In genomic region chr17:41539979-41540701, GRCh38 we compare ENCODE assay signal across 16 cellular contexts. TPM values are rescaled to one million over a fixed set of nuclear protein-coding genes. Genes with fewer than 3 reads are reported as not detected.
DNase-seq lines count a peak whose midpoint lies in the region; ATAC-seq and TF ChIP-seq lines count a peak whose summit lies in the region.
"Had no signal": no experiment of that assay in that cellular context is flagged by ENCODE, and none has a peak within 500 bp of the region (broad histone marks: within the 10 kb centered on the region; RNA-seq: fewer than 3 reads in every experiment).

No MANE protein-coding gene starts in this region.

- H3K36me3 Mint-ChIP-seq in natural killer cell treated with Interleukin-12 subunit alpha and Interleukin-12 subunit beta and Interleukin-15 and Interleukin-18, amount 100 ng/mL, for 72 hours = no peaks in the 10 kb centered on the region
- H3K36me3 Mint-ChIP-seq in natural killer cell = no peaks in the 10 kb centered on the region
- H3K36me3 Mint-ChIP-seq: memory B cell had no signal

- H3K4me3 ChIP-seq in aorta (ENCODE audit: low read length in 2 of 2) = no peak overlapping the region
- H3K4me3 ChIP-seq: BLaER1, MG63, psoas muscle had no signal

- no peaks in the 10 kb centered on the region for H3K4me1 ChIP-seq in aorta (ENCODE audit: control insufficient read depth in 1 of 2, insufficient read depth in 2 of 2, low read length in 2 of 2)
- H3K4me1 ChIP-seq: BLaER1, psoas muscle had no signal

- WGBS in aorta, 2 donors = 83 to 84% methylated on average over 7 of the region's 7 CpGs

- intact Hi-C loops in natural killer cell (cut with micrococcal nuclease) = no loop called here
- intact Hi-C loops in aorta (cut with DNase I) = loop anchor here (5.0 to 10.0 kb wide), 2 partner anchors 723 to 735 kb away; no protein-coding TSS in a partner anchor

- H3K27ac Mint-ChIP-seq in natural killer cell treated with Interleukin-12 subunit alpha and Interleukin-12 subunit beta and Interleukin-15 and Interleukin-18, amount 100 ng/mL, for 72 hours = no peak overlapping the region
- H3K27ac Mint-ChIP-seq in natural killer cell = no peak overlapping the region
- H3K27ac Mint-ChIP-seq: memory B cell had no signal

- H3K36me3 ChIP-seq in aorta (ENCODE audit: control insufficient read depth in 1 of 2, insufficient read depth in 2 of 2, low read length in 1 of 2) = no peaks in the 10 kb centered on the region
- H3K36me3 ChIP-seq: BLaER1, MG63 had no signal

- ATAC-seq in natural killer cell treated with Interleukin-12 subunit alpha and Interleukin-12 subunit beta and Interleukin-15 and Interleukin-18, amount 100 ng/mL, for 72 hours = no peak
- ATAC-seq in natural killer cell = no peak
- no peak for ATAC-seq in aorta (ENCODE audit: low FRiP score)
- ATAC-seq in GM21717 (IDR thresholded peaks at IDR 0.05; ENCODE audit: unreplicated experiment) = no peak
- ATAC-seq: psoas muscle had no signal

- H3K9me3 Mint-ChIP-seq in natural killer cell treated with Interleukin-12 subunit alpha and Interleukin-12 subunit beta and Interleukin-15 and Interleukin-18, amount 100 ng/mL, for 72 hours = no peaks in the 10 kb centered on the region
- no peaks in the 10 kb centered on the region for H3K9me3 Mint-ChIP-seq in natural killer cell
- H3K9me3 Mint-ChIP-seq: memory B cell had no signal

- DNase-seq in natural killer cell treated with Interleukin-12 subunit alpha and Interleukin-12 subunit beta and Interleukin-15 and Interleukin-18, amount 100 ng/mL, for 72 hours (ENCODE audit: low spot score) = peak; percentile 42
- DNase-seq in natural killer cell (no peak), RWPE1 (ENCODE audit: low spot score) (no peak), aorta (peak; percentile 30 to 33), germinal center (ENCODE audit: low spot score) (no peak)
- DNase-seq: activated CD4-positive, alpha-beta T cell treated with anti-CD3 and anti-CD28 coated beads, Interleukin-2, amount 50 U/mL, for 4 hours; caudate nucleus; psoas muscle; stimulated activated CD4-positive, alpha-beta T cell treated with anti-CD3 and anti-CD28 coated beads, Interleukin-4, amount 100 ng/mL, for 1 hour; stimulated activated naive CD4-positive, alpha-beta T cell treated with Interleukin-2 at 50 U/mL for 16 hours; T-helper 1 cell had no signal

- TF ChIP-seq CTCF in natural killer cell (IDR thresholded peaks at IDR 0.05) (no peak), RWPE1 (conservative IDR thresholded peaks at IDR 0.05; ENCODE audit: low read depth) (no peak)

- no peak overlapping the region for H3K4me3 Mint-ChIP-seq in natural killer cell treated with Interleukin-12 subunit alpha and Interleukin-12 subunit beta and Interleukin-15 and Interleukin-18, amount 100 ng/mL, for 72 hours
- no peak overlapping the region for H3K4me3 Mint-ChIP-seq in natural killer cell
- H3K4me3 Mint-ChIP-seq: memory B cell had no signal

- H3K9me3 ChIP-seq in aorta (ENCODE audit: control insufficient read depth, low read length) = no peaks in the 10 kb centered on the region
- H3K9me3 ChIP-seq: BLaER1, MG63, psoas muscle had no signal

- H3K27me3 Mint-ChIP-seq in natural killer cell treated with Interleukin-12 subunit alpha and Interleukin-12 subunit beta and Interleukin-15 and Interleukin-18, amount 100 ng/mL, for 72 hours = peaks cover 0 to 16% of the 10 kb centered on the region in 2 donors
- peaks cover 17 to 30% of the 10 kb centered on the region in 2 donors for H3K27me3 Mint-ChIP-seq in natural killer cell (ENCODE audit: low read depth in 2 of 2)

- POLR2A ChIA-PET in RWPE1 (lab: Yijun Ruan, JAX; ENCODE audit: low non-redundant PET) = no interaction called here

- CTCF ChIA-PET in RWPE1 (lab: Yijun Ruan, JAX) = interaction anchor here (0.6 to 1.9 kb wide), 5 partner anchors 9 to 211 kb away, joined by 3 to 13 read pairs (median 3); no protein-coding TSS in a partner anchor

- H3K4me1 Mint-ChIP-seq in natural killer cell treated with Interleukin-12 subunit alpha and Interleukin-12 subunit beta and Interleukin-15 and Interleukin-18, amount 100 ng/mL, for 72 hours (ENCODE audit: low read depth in 2 of 2) = no peaks in the 10 kb centered on the region
- no peaks in the 10 kb centered on the region for H3K4me1 Mint-ChIP-seq in natural killer cell
- H3K4me1 Mint-ChIP-seq: memory B cell had no signal

- no peaks in the 10 kb centered on the region for H3K27me3 ChIP-seq in aorta (ENCODE audit: control insufficient read depth in 1 of 2, insufficient read depth in 2 of 2, low read length in 1 of 2)
- H3K27me3 ChIP-seq: BLaER1, MG63 had no signal

- H3K27ac ChIP-seq in RWPE1 (peak overlapping the region; percentile 42), aorta (ENCODE audit: low read depth in 1 of 2, low read length in 2 of 2) (no peak overlapping the region)
- H3K27ac ChIP-seq: BLaER1, psoas muscle had no signal

RNA-seq across cellular contexts. Expression of gene KRT19, which starts 12.0 kb away (rescaled TPM):
- total RNA-seq in natural killer cell treated with Interleukin-12 subunit alpha and Interleukin-12 subunit beta and Interleukin-15 and Interleukin-18, amount 100 ng/mL, for 72 hours = not detected
- not detected for total RNA-seq in natural killer cell
- 1 to 10 TPM; 1.3 to 5.7 TPM for total RNA-seq in aorta
- polyA plus RNA-seq in aorta = 100 to 1,000 TPM in 1 of 2 donors, 1 to 10 TPM in 1; 3.1 to 135 TPM

RNA-seq across cellular contexts. Expression of gene KRT15, which starts 21.4 kb away (rescaled TPM):
- total RNA-seq in natural killer cell treated with Interleukin-12 subunit alpha and Interleukin-12 subunit beta and Interleukin-15 and Interleukin-18, amount 100 ng/mL, for 72 hours = not detected
- total RNA-seq in natural killer cell (not detected), aorta (not detected)
- polyA plus RNA-seq in aorta = 1 to 10 TPM in 1 of 2 donors, under 1 TPM in 1; 0.56 to 1.9 TPM

RNA-seq across cellular contexts. Expression of gene KRT9, which starts 31.7 kb away (rescaled TPM):
- not detected for total RNA-seq in natural killer cell treated with Interleukin-12 subunit alpha and Interleukin-12 subunit beta and Interleukin-15 and Interleukin-18, amount 100 ng/mL, for 72 hours
- total RNA-seq in natural killer cell (not detected), aorta (not detected)
- polyA plus RNA-seq in aorta = under 1 TPM in 1 of 2 donors, not detected in 1; 0.18 TPM
- total RNA-seq: epithelial cell of proximal tubule, psoas muscle had no signal

RNA-seq across cellular contexts. Expression of gene KRT13, which starts 34.7 kb away (rescaled TPM):
- not detected for total RNA-seq in natural killer cell treated with Interleukin-12 subunit alpha and Interleukin-12 subunit beta and Interleukin-15 and Interleukin-18, amount 100 ng/mL, for 72 hours
- not detected for total RNA-seq in natural killer cell
- not detected for total RNA-seq in aorta
- polyA plus RNA-seq in aorta = 10 to 100 TPM; 11.4 to 38.3 TPM

RNA-seq across cellular contexts. Expression of gene KRT14, which starts 46.6 kb away (rescaled TPM):
- total RNA-seq in natural killer cell treated with Interleukin-12 subunit alpha and Interleukin-12 subunit beta and Interleukin-15 and Interleukin-18, amount 100 ng/mL, for 72 hours = not detected
- not detected for total RNA-seq in natural killer cell
- total RNA-seq in aorta = 1 to 10 TPM in 1 of 2 donors, under 1 TPM in 1; 0.30 to 1.2 TPM
- 10 to 100 TPM in 1 of 2 donors, 1 to 10 TPM in 1; 4.4 to 46.7 TPM for polyA plus RNA-seq in aorta
- total RNA-seq: epithelial cell of proximal tubule had no signal

Comparison
In these comparisons a context has a peak if more than half of its experiments do, and no peak if none do; other contexts are left out.
1. DNase-seq: peak in natural killer cell treated with Interleukin-12 subunit alpha and Interleukin-12 subunit beta and Interleukin-15 and Interleukin-18, amount 100 ng/mL, for 72 hours (single experiment) and aorta (2 of 2); none in natural killer cell (single experiment), RWPE1 (single experiment) and germinal center (single experiment).